22 cellular contexts compared by ENCODE assay signal in genomic region chr7:7449055-7449454, GRCh38.
DNase-seq lines count a peak whose midpoint lies in the region; ATAC-seq and FAIRE-seq lines count a peak whose summit lies in the region.
"Had no signal": no experiment of that assay in that cellular context is flagged by ENCODE, and none has a peak within 500 bp of the region (broad histone marks: within the 10 kb centered on the region; RNA-seq: fewer than 3 reads in every experiment).

No MANE protein-coding gene starts in this region.

- peaks cover 0 to 1% of the 10 kb centered on the region in 2 donors for H3K27me3 Mint-ChIP-seq in CD4-positive, alpha-beta memory T cell
- H3K27me3 Mint-ChIP-seq: T-helper 17 cell had no signal

- no peak overlapping the region for H2AFZ ChIP-seq in GM23248
- H2AFZ ChIP-seq: PC-9 had no signal

- intact Hi-C loops in CD4-positive, alpha-beta memory T cell (cut with micrococcal nuclease) = no loop called here

- no peaks in the 10 kb centered on the region for H3F3A ChIP-seq in GM23248 (ENCODE audit: insufficient read depth)

- H3K36me3 Mint-ChIP-seq in CD4-positive, alpha-beta memory T cell = peaks cover 3 to 9% of the 10 kb centered on the region in 2 donors

- CTCF ChIA-PET in CD4-positive, alpha-beta memory T cell (lab: Charles Lee; ENCODE audit: partially characterized antibody) = no interaction called here

- no peak overlapping the region for H3K4me3 Mint-ChIP-seq in CD4-positive, alpha-beta memory T cell
- H3K4me3 Mint-ChIP-seq: T-helper 17 cell had no signal

- peaks cover 5 to 50% (median 41%) of the 10 kb centered on the region in 8 donors for H3K9me3 Mint-ChIP-seq in CD4-positive, alpha-beta memory T cell

- no peaks in the 10 kb centered on the region for H3K9me2 ChIP-seq in GM23248 (ENCODE audit: insufficient read depth)

- H3K79me2 ChIP-seq in GM23248 (ENCODE audit: insufficient read depth) = no peaks in the 10 kb centered on the region

- no peaks in the 10 kb centered on the region for H3K4me1 Mint-ChIP-seq in CD4-positive, alpha-beta memory T cell
- H3K4me1 Mint-ChIP-seq: T-helper 17 cell had no signal

- in situ Hi-C loops in GM23248 (cut with MboI) = no loop called here

- no peak overlapping the region for H3K4me2 ChIP-seq in GM23248 (ENCODE audit: unreplicated experiment)
- H3K4me2 ChIP-seq: PC-9 had no signal

- POLR2A ChIA-PET in CD4-positive, alpha-beta memory T cell (lab: Charles Lee; ENCODE audit: partially characterized antibody) = no interaction called here

- no peak for ATAC-seq in HG03108 (IDR thresholded peaks at IDR 0.05; ENCODE audit: unreplicated experiment)
- ATAC-seq: T-helper 17 cell had no signal

- H3K9me3 ChIP-seq in GM23248 (ENCODE audit: low read depth) = no peaks in the 10 kb centered on the region
- H3K9me3 ChIP-seq in CD4-positive, alpha-beta memory T cell (ENCODE audit: control insufficient read depth in 1 of 2, low read length in 2 of 2) = no peaks in the 10 kb centered on the region
- H3K9me3 ChIP-seq: BE2C had no signal

- no peaks in the 10 kb centered on the region for H3K27me3 ChIP-seq in GM23248 (replicated peaks; ENCODE audit: insufficient read depth)
- H3K27me3 ChIP-seq in CD4-positive, alpha-beta memory T cell (ENCODE audit: insufficient read depth, low read length) = no peaks in the 10 kb centered on the region
- H3K27me3 ChIP-seq: BE2C had no signal

- H3K4me3 ChIP-seq in GM23248 = no peak overlapping the region
- H3K4me3 ChIP-seq in CD4-positive, alpha-beta memory T cell (ENCODE audit: low read length in 2 of 2) = no peak overlapping the region
- H3K4me3 ChIP-seq: PC-9, SK-N-MC had no signal

- no peaks in the 10 kb centered on the region for H3K4me1 ChIP-seq in GM23248 (ENCODE audit: insufficient read depth)
- no peaks in the 10 kb centered on the region for H3K4me1 ChIP-seq in CD4-positive, alpha-beta memory T cell (ENCODE audit: insufficient read depth, low read length)
- H3K4me1 ChIP-seq: BE2C had no signal

- no peak overlapping the region for H3K9ac ChIP-seq in GM23248

- H4K20me1 ChIP-seq in GM23248 (ENCODE audit: insufficient read depth) = no peaks in the 10 kb centered on the region

- WGBS in GM23248 (ENCODE audit: low coverage in 1 of 2, low lambda C conversion rate in 2 of 2, missing lambda C conversion rate in 2 of 2), 2 experiments = 74 to 79% methylated on average over 1 of the region's 1 CpG

- peak in 2 of 3 experiments; percentile 5 to 16 for DNase-seq in NCI-H1417 (lab: John Stamatoyannopoulos, UW)
- no peak for DNase-seq in NCI-H1417 treated with DMSO at 0.1 percent for 48 hours (lab: John Stamatoyannopoulos, UW)
- DNase-seq in GM23248 = peak; percentile 20
- peak; percentile 20 for DNase-seq in NCI-H69 (lab: John Stamatoyannopoulos, UW)
- no peak for DNase-seq in CD4-positive, alpha-beta memory T cell
- DNase-seq: BE2C, EL, GF-D8, NCI-H1092 treated with DMSO at 0.1 percent for 48 hours, NCI-H1694 treated with DMSO at 0.1 percent for 48 hours, NCI-H2081 treated with DMSO at 0.1 percent for 48 hours, NCI-H226, NCI-H510A treated with DMSO at 0.1 percent for 48 hours, PC-9, SHP77 treated with DMSO at 0.1 percent for 48 hours, SW 1271, T-helper 17 cell had no signal

- FAIRE-seq in islet of Langerhans (lab: Jason Lieb, UNC) = peak; percentile 36
- FAIRE-seq: H1 had no signal

- H3K27ac ChIP-seq in GM23248 = no peak overlapping the region
- H3K27ac ChIP-seq in CD4-positive, alpha-beta memory T cell (ENCODE audit: low read depth, low read length) = no peak overlapping the region
- H3K27ac ChIP-seq: PC-9, RWPE1, SK-N-MC had no signal

- no peaks in the 10 kb centered on the region for H3K36me3 ChIP-seq in GM23248 (ENCODE audit: low read depth)
- H3K36me3 ChIP-seq in CD4-positive, alpha-beta memory T cell (ENCODE audit: insufficient read depth, low read length) = no peaks in the 10 kb centered on the region
- H3K36me3 ChIP-seq: BE2C had no signal

- H3K27ac Mint-ChIP-seq in CD4-positive, alpha-beta memory T cell = no peak overlapping the region
- H3K27ac Mint-ChIP-seq: T-helper 17 cell had no signal

Comparison
In these comparisons a context has a peak if more than half of its experiments do, and no peak if none do; other contexts are left out.
1. DNase-seq: peak in NCI-H1417 (2 of 3), GM23248 (single experiment) and NCI-H69 (single experiment); none in NCI-H1417 treated with DMSO at 0.1 percent for 48 hours (single experiment) and CD4-positive, alpha-beta memory T cell (0 of 5).